8 cellular contexts compared by ENCODE assay signal in genomic region chr4:56466910-56467283, GRCh38. TPM values are rescaled to one million over a fixed set of nuclear protein-coding genes. Genes with fewer than 3 reads are reported as not detected.
A peak's percentile ranks its signal among the peaks of the same experiment; 100 is the strongest.
DNase-seq lines count a peak whose midpoint lies in the region; ATAC-seq and TF ChIP-seq lines count a peak whose summit lies in the region.

No MANE protein-coding gene starts in this region.

- peaks cover 5% of the 10 kb centered on the region for H3K27me3 Mint-ChIP-seq in GM23338 (ENCODE audit: insufficient read depth, low read depth, poor library complexity)

- H3K9me3 Mint-ChIP-seq in GM23338 = no peaks in the 10 kb centered on the region; the same call in 2 of the 3 replicates

- peaks cover 43% of the 10 kb centered on the region for H3K36me3 Mint-ChIP-seq in GM23338 (ENCODE audit: low read depth)

- H3K79me2 ChIP-seq in GM23338 (replicated peaks; ENCODE audit: insufficient read depth) (peaks cover 57% of the 10 kb centered on the region), parathyroid adenoma (peaks cover 4% of the 10 kb centered on the region)

- DNase-seq in GM23338 (ENCODE audit: low spot score) = peak; percentile 10
- DNase-seq in RWPE2 (ENCODE audit: low spot score) = no peak
- DNase-seq in esophagus squamous epithelium (lab: John Stamatoyannopoulos, UW) = no peak
- DNase-seq in NCI-H2029 treated with DMSO at 0.1 percent for 48 hours (lab: John Stamatoyannopoulos, UW) = no peak
- no peak for DNase-seq in NCI-H1930 (lab: John Stamatoyannopoulos, UW)
- DNase-seq in SHP77 (lab: John Stamatoyannopoulos, UW) = no peak

- peak overlapping the region; percentile 96 for H3K27ac Mint-ChIP-seq in GM23338

- no peak for TF ChIP-seq POLR2A in esophagus squamous epithelium (IDR thresholded peaks at IDR 0.05)

- H3K9me2 ChIP-seq in GM23338 (ENCODE audit: insufficient read depth) = no peaks in the 10 kb centered on the region

- H2AFZ ChIP-seq in GM23338 (peak overlapping the region; percentile 90; the same call in 1 of the 2 replicates), parathyroid adenoma (peak overlapping the region; percentile 92)

- H3K9ac ChIP-seq in parathyroid adenoma = no peak overlapping the region

- peak overlapping the region; percentile 87 for H3K27ac ChIP-seq in GM23338 (ENCODE audit: low read depth)
- peak overlapping the region; percentile 85 for H3K27ac ChIP-seq in RWPE2 (ENCODE audit: poor library complexity, severe bottlenecking)
- peak overlapping the region; percentile 92 to 96 (median 92) for H3K27ac ChIP-seq in esophagus squamous epithelium
- H3K27ac ChIP-seq in parathyroid adenoma = peak overlapping the region; percentile 91

- peak overlapping the region; percentile 92 for H3K4me3 Mint-ChIP-seq in GM23338

- H3K27me3 ChIP-seq in GM23338 (ENCODE audit: insufficient read depth) (no peaks in the 10 kb centered on the region), RWPE2 (ENCODE audit: insufficient read depth, poor library complexity, severe bottlenecking) (no peaks in the 10 kb centered on the region), esophagus squamous epithelium (no peaks in the 10 kb centered on the region), parathyroid adenoma (ENCODE audit: control insufficient read depth, insufficient read depth, low read length) (no peaks in the 10 kb centered on the region)

- no peak for ATAC-seq in GM23338
- no peak for ATAC-seq in RWPE2 (ENCODE audit: low read depth)
- ATAC-seq in HG03442 (IDR thresholded peaks at IDR 0.05; ENCODE audit: unreplicated experiment) = no peak

- H3K4me3 ChIP-seq in GM23338 (peak overlapping the region; percentile 97), RWPE2 (ENCODE audit: severe bottlenecking) (peak overlapping the region; percentile 91), esophagus squamous epithelium (peak overlapping the region; percentile 77 to 99 (median 94)), parathyroid adenoma (ENCODE audit: low read depth, low read length) (peak overlapping the region; percentile 79)

- H3K4me2 ChIP-seq in GM23338 (peak overlapping the region; percentile 88), parathyroid adenoma (ENCODE audit: low read length) (peak overlapping the region; percentile 74)

- peaks cover 17% of the 10 kb centered on the region; the same call in 1 of the 2 replicates for H3K36me3 ChIP-seq in GM23338 (ENCODE audit: insufficient read depth)
- peaks cover 39% of the 10 kb centered on the region for H3K36me3 ChIP-seq in RWPE2 (ENCODE audit: low read depth)
- H3K36me3 ChIP-seq in esophagus squamous epithelium = peaks cover 0 to 34% (median 10%) of the 10 kb centered on the region in 3 donors
- H3K36me3 ChIP-seq in parathyroid adenoma (ENCODE audit: control insufficient read depth, insufficient read depth, low read length) = no peaks in the 10 kb centered on the region

- peaks cover 25% of the 10 kb centered on the region for H3K4me1 Mint-ChIP-seq in GM23338

- TF ChIP-seq CTCF in GM23338 (conservative IDR thresholded peaks at IDR 0.05; ENCODE audit: low read depth in 2 of 2) (no peak), RWPE2 (IDR thresholded peaks at IDR 0.05; ENCODE audit: poor library complexity, severe bottlenecking) (no peak), esophagus squamous epithelium (IDR thresholded peaks at IDR 0.05) (no peak), parathyroid adenoma (IDR thresholded peaks at IDR 0.05) (no peak)

- peaks cover 17% of the 10 kb centered on the region for H3K4me1 ChIP-seq in GM23338 (ENCODE audit: insufficient read depth)
- H3K4me1 ChIP-seq in RWPE2 (ENCODE audit: insufficient read depth, poor library complexity, severe bottlenecking) = peaks cover 29% of the 10 kb centered on the region
- peaks cover 14 to 41% (median 22%) of the 10 kb centered on the region in 3 donors for H3K4me1 ChIP-seq in esophagus squamous epithelium
- peaks cover 5% of the 10 kb centered on the region for H3K4me1 ChIP-seq in parathyroid adenoma

- H3F3A ChIP-seq in GM23338 (replicated peaks; ENCODE audit: low read depth) = no peaks in the 10 kb centered on the region; the same call in 1 of the 2 replicates

- H3K9me3 ChIP-seq in RWPE2 (ENCODE audit: severe bottlenecking) (no peaks in the 10 kb centered on the region), esophagus squamous epithelium (no peaks in the 10 kb centered on the region), parathyroid adenoma (ENCODE audit: control insufficient read depth, low read length) (no peaks in the 10 kb centered on the region)

- WGBS in esophagus squamous epithelium, 2 donors = 0 to 1% methylated on average over 8 of the region's 8 CpGs

- intact Hi-C loops in esophagus squamous epithelium (cut with DNase I) = no loop called here

- H4K20me1 ChIP-seq in GM23338 (replicated peaks; ENCODE audit: insufficient read depth) = peaks cover 9% of the 10 kb centered on the region

TF ChIP-seq in GM23338, 12 proteins besides CTCF, POLR2A, EP300 and RAD21 (continues in another document):
- no peak for TF ChIP-seq ZNF462 (CRISPR knock-in tag; IDR thresholded peaks at IDR 0.05)
- no peak for TF ChIP-seq STAT1 (IDR thresholded peaks at IDR 0.05; ENCODE audit: unreplicated experiment)
- no peak for TF ChIP-seq POLR2AphosphoS5 (IDR thresholded peaks at IDR 0.05; ENCODE audit: low read depth)
- no peak for TF ChIP-seq ZNF114 (CRISPR knock-in tag; IDR thresholded peaks at IDR 0.05)
- no peak for TF ChIP-seq JUNB (IDR thresholded peaks at IDR 0.05; ENCODE audit: unreplicated experiment)

RNA-seq across cellular contexts. Expression of gene SRP72, which starts 0.5 kb away (rescaled TPM):
- total RNA-seq in GM23338 (2014; rRNA removed; shearing (Covaris generic)) = 73.1 and 84.6 TPM in 2 replicates
- 114 and 174 TPM in 2 replicates for polyA plus RNA-seq in GM23338 (2016; fragmentation: Nextera tagmentation; extraction: Ambion mirVana)
- 10 to 100 TPM; 36.4 to 78.8 (median 60.1) TPM for total RNA-seq in esophagus squamous epithelium

RNA-seq across cellular contexts. Expression of gene PAICS, which starts 30.8 kb away (rescaled TPM):
- total RNA-seq in GM23338 (2014; rRNA removed; shearing (Covaris generic)) = 366 and 390 TPM in 2 replicates
- 260 and 300 TPM in 2 replicates for polyA plus RNA-seq in GM23338 (2016; fragmentation: Nextera tagmentation; extraction: Ambion mirVana)
- 10 to 100 TPM; 29.5 to 67.0 (median 58.5) TPM for total RNA-seq in esophagus squamous epithelium

RNA-seq across cellular contexts. Expression of gene PPAT, which starts 31.5 kb away (rescaled TPM):
- 87.4 and 96.8 TPM in 2 replicates for total RNA-seq in GM23338 (2014; rRNA removed; shearing (Covaris generic))
- polyA plus RNA-seq in GM23338 (2016; fragmentation: Nextera tagmentation; extraction: Ambion mirVana) = 56.3 and 63.0 TPM in 2 replicates
- total RNA-seq in esophagus squamous epithelium = 10 to 100 TPM in 1 of 4 donors, 1 to 10 TPM in 3; 4.5 to 11.4 (median 9.3) TPM

RNA-seq across cellular contexts. Expression of gene ARL9, which starts 38.7 kb away (rescaled TPM):
- total RNA-seq in GM23338 (2014; rRNA removed; shearing (Covaris generic)) = not detected in 2 replicates
- 0.37 TPM in 2 replicates for polyA plus RNA-seq in GM23338 (2016; fragmentation: Nextera tagmentation; extraction: Ambion mirVana)
- total RNA-seq in esophagus squamous epithelium = under 1 TPM in 3 of 4 donors, not detected in 1; 0.23 to 0.53 (median 0.38) TPM
